In the genomic region with DNA sequence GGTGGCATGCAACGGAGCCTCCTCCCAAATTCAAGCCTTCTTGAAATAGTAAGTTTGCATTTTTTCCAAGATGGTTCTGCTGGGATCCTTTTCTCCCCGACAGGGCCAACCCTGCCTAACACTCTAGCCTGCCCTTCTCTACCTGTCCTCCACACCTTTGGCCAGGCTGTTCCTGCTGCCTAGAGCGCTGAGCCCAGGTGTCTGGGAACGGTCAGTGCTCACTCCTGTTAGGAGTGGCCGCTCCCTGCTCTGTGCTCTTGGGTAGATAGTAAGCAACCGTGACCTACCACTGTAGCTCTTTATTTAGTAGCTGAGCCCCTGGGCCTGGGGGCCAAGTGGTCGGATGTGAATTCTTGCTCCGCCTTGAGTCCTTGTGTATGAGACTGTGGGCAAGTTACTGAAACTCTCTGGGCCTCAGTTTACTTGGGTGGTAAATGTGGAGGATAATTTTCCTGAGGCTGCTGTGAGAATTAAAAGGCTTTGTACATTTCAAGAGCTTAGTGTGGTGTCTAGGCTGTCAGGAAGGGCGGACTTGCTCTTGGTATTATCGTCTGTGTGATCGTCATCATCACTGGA, we compare ENCODE assay signal across 11 cellular contexts. TPM values are rescaled to one million over a fixed set of nuclear protein-coding genes. Genes with fewer than 3 reads are reported as not detected.
A peak's percentile ranks its signal among the peaks of the same experiment; 100 is the strongest.
DNase-seq lines count a peak whose midpoint lies in the region; ATAC-seq and TF ChIP-seq lines count a peak whose summit lies in the region.
"Had no signal": no experiment of that assay in that cellular context is flagged by ENCODE, and none has a peak within 500 bp of the region (broad histone marks: within the 10 kb centered on the region; RNA-seq: fewer than 3 reads in every experiment).

No MANE protein-coding gene starts in this region.

- no peak overlapping the region for H2AFZ ChIP-seq in PC-9
- no peak overlapping the region for H2AFZ ChIP-seq in hepatocyte

- H3K4me1 ChIP-seq in PC-9 (replicated peaks; ENCODE audit: insufficient read depth) = peaks cover 28% of the 10 kb centered on the region
- H3K4me1 ChIP-seq in hepatocyte (ENCODE audit: insufficient read depth) = peaks cover 46% of the 10 kb centered on the region
- H3K4me1 ChIP-seq in spleen = peaks cover 54 to 100% (median 93%) of the 10 kb centered on the region in 6 donors
- peaks cover 39% of the 10 kb centered on the region for H3K4me1 ChIP-seq in HAP-1

- H3K4me3 ChIP-seq in GM12865 (ENCODE audit: low read depth, low read length) (peak overlapping the region; percentile 56), PC-9 (no peak overlapping the region), hepatocyte (no peak overlapping the region), spleen (peak overlapping the region in 2 of 8 donors; percentile 27 to 52), HAP-1 (no peak overlapping the region)
- H3K4me3 ChIP-seq: tibial nerve had no signal

- H3K27ac ChIP-seq in PC-9 = no peak overlapping the region
- peak overlapping the region; percentile 39 for H3K27ac ChIP-seq in hepatocyte
- peak overlapping the region; percentile 60 to 89 (median 80) for H3K27ac ChIP-seq in spleen

- no peaks in the 10 kb centered on the region for H3K9me3 ChIP-seq in PC-9 (ENCODE audit: insufficient read depth, low read depth)
- H3K9me3 ChIP-seq in hepatocyte (ENCODE audit: low read depth) = no peaks in the 10 kb centered on the region
- no peaks in the 10 kb centered on the region for H3K9me3 ChIP-seq in spleen
- no peaks in the 10 kb centered on the region for H3K9me3 ChIP-seq in HAP-1

- no peaks in the 10 kb centered on the region for H3K9me2 ChIP-seq in PC-9 (ENCODE audit: insufficient read depth)
- H3K9me2 ChIP-seq in hepatocyte (replicated peaks; ENCODE audit: insufficient read depth) = no peaks in the 10 kb centered on the region

- H3K36me3 ChIP-seq in PC-9 (ENCODE audit: low read depth) (no peaks in the 10 kb centered on the region), hepatocyte (replicated peaks; ENCODE audit: insufficient read depth, low read depth) (no peaks in the 10 kb centered on the region), spleen (no peaks in the 10 kb centered on the region), HAP-1 (replicated peaks) (no peaks in the 10 kb centered on the region)
- H3K36me3 ChIP-seq: tibial nerve had no signal

- H4K20me1 ChIP-seq in PC-9 (ENCODE audit: insufficient read depth) (peaks cover 86% of the 10 kb centered on the region), hepatocyte (ENCODE audit: insufficient read depth, poor library complexity, severe bottlenecking) (peaks cover 69% of the 10 kb centered on the region)

- H3K27me3 ChIP-seq in PC-9 (ENCODE audit: insufficient read depth, low read depth) (no peaks in the 10 kb centered on the region), hepatocyte (no peaks in the 10 kb centered on the region), spleen (replicated peaks in 1 of 7) (no peaks in the 10 kb centered on the region), HAP-1 (ENCODE audit: low read depth) (no peaks in the 10 kb centered on the region)
- H3K27me3 ChIP-seq: tibial nerve had no signal

- POLR2A ChIA-PET in PC-9 (lab: Charles Lee; ENCODE audit: unreplicated experiment) = no interaction called here

- TF ChIP-seq CTCF in GM12865 (IDR thresholded peaks at IDR 0.05; ENCODE audit: insufficient read depth, low read depth, low read length, missing control alignments) = no peak
- TF ChIP-seq CTCF in PC-9 (conservative IDR thresholded peaks at IDR 0.05) = no peak
- no peak for TF ChIP-seq CTCF in hepatocyte (IDR thresholded peaks at IDR 0.05; ENCODE audit: poor library complexity)
- no peak for TF ChIP-seq CTCF in spleen (IDR thresholded peaks at IDR 0.05 in 8 of 11, conservative IDR thresholded peaks at IDR 0.05 in 3 of 11)

- ATAC-seq in GM19395 (IDR thresholded peaks at IDR 0.05; ENCODE audit: unreplicated experiment) = no peak

- CTCF ChIA-PET in PC-9 (lab: Charles Lee) = no interaction called here

- no TSS peak for BruUV-seq in PC-9 (replicated peaks; lab: Mats Ljungman, UMichigan)

- DNase-seq in GM12865 (ENCODE audit: low read depth) = no peak
- DNase-seq in PC-9 = no peak
- no peak for DNase-seq in hepatocyte (ENCODE audit: low spot score)
- no peak for DNase-seq in spleen
- no peak for DNase-seq in HAP-1 (ENCODE audit: low spot score in 2 of 2)
- no peak for DNase-seq in hippocampal formation (lab: John Stamatoyannopoulos, UW)
- DNase-seq: effector memory CD4-positive, alpha-beta T cell; NCI-H1048; T-helper 9 cell had no signal

- in situ Hi-C loops in HAP-1 (cut with MboI; ENCODE audit: low sequenced_read_pairs) = no loop called here

- peaks cover 47% of the 10 kb centered on the region for H3F3A ChIP-seq in PC-9 (ENCODE audit: insufficient read depth, low read depth)

- H3K79me2 ChIP-seq in PC-9 (ENCODE audit: low read depth) (peaks cover 89% of the 10 kb centered on the region), hepatocyte (peaks cover 97% of the 10 kb centered on the region)

- H3K4me2 ChIP-seq in PC-9 (peak overlapping the region; percentile 59; the same call in 1 of the 2 replicates), hepatocyte (no peak overlapping the region)

- WGBS in hepatocyte (ENCODE audit: low lambda C conversion rate, missing lambda C conversion rate) = 85% methylated on average over 11 of the region's 11 CpGs
- 76 to 96% (median 83%) methylated on average over 8 to 11 of the region's 11 CpGs for WGBS in spleen, 5 donors

- intact Hi-C loops in PC-9 (cut with micrococcal nuclease; ENCODE audit: unreplicated experiment) (no loop called here), spleen (cut with DNase I; ENCODE audit: low total_unique reads) (no loop called here)

- TF ChIP-seq POLR2A in spleen (IDR thresholded peaks at IDR 0.05) = no peak

RNA-seq across cellular contexts. Expression of gene GSE1, which starts 44.0 kb away (rescaled TPM):
- 60.0 and 83.5 TPM in 2 replicates for total RNA-seq in PC-9 (2021)
- 32.8 and 43.5 TPM in 2 replicates for total RNA-seq in hepatocyte
- polyA plus RNA-seq in hepatocyte = 27.9 and 33.1 TPM in 2 replicates
- 100 to 1,000 TPM in 1 of 7 donors, 10 to 100 TPM in 6; 79.8 to 121 (median 91.4) TPM for total RNA-seq in spleen
- polyA plus RNA-seq in spleen = 10 to 100 TPM in 1 of 3 donors, 1 to 10 TPM in 2; 7.4 to 23.2 (median 9.2) TPM
